Comparison of ENCODE assay signal across 37 cellular contexts in genomic region chr12:53643232-53643992, GRCh38. TPM values are rescaled to one million over a fixed set of nuclear protein-coding genes. Genes with fewer than 3 reads are reported as not detected.
DNase-seq lines count a peak whose midpoint lies in the region; ATAC-seq, FAIRE-seq and TF ChIP-seq lines count a peak whose summit lies in the region.
"Had no signal": no experiment of that assay in that cellular context is flagged by ENCODE, and none has a peak within 500 bp of the region (broad histone marks: within the 10 kb centered on the region; RNA-seq: fewer than 3 reads in every experiment).

No MANE protein-coding gene starts in this region.

- H4K20me1 ChIP-seq in K562 (replicated peaks; ENCODE audit: control insufficient read depth, insufficient read depth, low read length), result no peaks in the 10 kb centered on the region
- H4K20me1 ChIP-seq: BLaER1; BLaER1 treated with 17β-estradiol and CSF1 and Interleukin-3, amounts not matched to agents 10 nM and 100 nM had no signal

- H2AFZ ChIP-seq in K562 (ENCODE audit: low read depth, low read length), result no peak overlapping the region

- H3K4me1 Mint-ChIP-seq in effector memory CD8-positive, alpha-beta T cell (ENCODE audit: low read depth in 2 of 2), result peaks cover 1 to 3% of the 10 kb centered on the region in 2 donors
- H3K4me1 Mint-ChIP-seq: B cell; CD4-positive, alpha-beta memory T cell; CD4-positive, CD25-positive, alpha-beta regulatory T cell; CD8-positive, alpha-beta memory T cell had no signal

- H3K36me3 ChIP-seq in HEK293 (ENCODE audit: control insufficient read depth in 2 of 2, insufficient read depth in 1 of 2, low read length in 2 of 2), result no peaks in the 10 kb centered on the region
- no peaks in the 10 kb centered on the region for H3K36me3 ChIP-seq in K562 (ENCODE audit: control insufficient read depth, insufficient read depth, low read length)
- H3K36me3 ChIP-seq: BE2C; BLaER1; BLaER1 treated with 17β-estradiol and CSF1 and Interleukin-3, amounts not matched to agents 10 nM and 100 nM had no signal

- no peak overlapping the region for H3K4me2 ChIP-seq in K562 (ENCODE audit: insufficient read depth, low read length)
- H3K4me2 ChIP-seq: A549; BLaER1; BLaER1 treated with 17β-estradiol and CSF1 and Interleukin-3, amounts not matched to agents 10 nM and 100 nM had no signal

- H3K9me1 ChIP-seq in K562 (ENCODE audit: control insufficient read depth, insufficient read depth, low read length), result no peaks in the 10 kb centered on the region

- FAIRE-seq in K562 (lab: Jason Lieb, UNC), result no peak
- FAIRE-seq: A204.1, A549, D721Med had no signal

- DNase-seq in activated CD8-positive, alpha-beta memory T cell treated with anti-CD3 and anti-CD28 coated beads for 24 hours, result peak; percentile 5
- DNase-seq in activated CD8-positive, alpha-beta memory T cell treated with anti-CD3 and anti-CD28 coated beads, Interleukin-2, amount 50 U/mL, for 48 hours, result no peak
- DNase-seq in left ventricle myocardium superior (no peak), Right ventricle myocardium superior (no peak), K562 (ENCODE audit: extremely low read depth in 1 of 4, low spot score in 3 of 4) (no peak), amygdala (lab: John Stamatoyannopoulos, UW) (no peak)
- no peak for DNase-seq in effector memory CD8-positive, alpha-beta T cell
- DNase-seq: 8988T; ACHN; AML-193; BE2C; C1 segment of cervical spinal cord; Caco-2; Calu3; CD4-positive, alpha-beta memory T cell; CD4-positive, alpha-beta T cell; CD4-positive, CD25-positive, alpha-beta regulatory T cell; CD8-positive, alpha-beta memory T cell; CD8-positive, alpha-beta T cell; COR-L47; DMS 273 treated with DMSO at 0.1 percent for 48 hours; DMS153; DMS53; DMS79; DMS79 treated with DMSO at 0.1 percent for 48 hours; DND-41; EL had no signal

- no peaks in the 10 kb centered on the region for H3K79me2 ChIP-seq in K562 (ENCODE audit: control insufficient read depth, insufficient read depth, low read length)

- H3K27ac ChIP-seq in HEK293 (ENCODE audit: extremely low read depth, low read depth, low read length) (no peak overlapping the region), K562 (ENCODE audit: extremely low read depth, low read depth, low read length) (no peak overlapping the region)
- H3K27ac ChIP-seq: 22Rv1; A549; BLaER1; BLaER1 treated with 17β-estradiol and CSF1 and Interleukin-3, amounts not matched to agents 10 nM and 100 nM; C4-2B had no signal

- H3K27me3 ChIP-seq in K562 (ENCODE audit: control insufficient read depth in 2 of 2, insufficient read depth in 2 of 2, low read length in 2 of 2), result no peaks in the 10 kb centered on the region
- H3K27me3 ChIP-seq: BE2C; BLaER1; BLaER1 treated with 17β-estradiol and CSF1 and Interleukin-3, amounts not matched to agents 10 nM and 100 nM had no signal

- in situ Hi-C loops in K562 (cut with MboI), result no loop called here

- CTCF ChIA-PET in HEK293 (lab: Yijun Ruan, JAX), result interaction anchor here (0.6 kb wide), 1 partner anchor 88 kb away, joined by 4 read pairs; no protein-coding TSS in a partner anchor
- CTCF ChIA-PET in K562 (lab: Yijun Ruan, JAX; ENCODE audit: low intra/inter-chr PET ratio), result no interaction called here

- H3K4me1 ChIP-seq in HEK293 (ENCODE audit: control insufficient read depth, insufficient read depth, low read length) (no peaks in the 10 kb centered on the region), K562 (replicated peaks in 1 of 2; ENCODE audit: control insufficient read depth in 2 of 2, insufficient read depth in 2 of 2, low read length in 2 of 2) (no peaks in the 10 kb centered on the region; a peak in 3 of 5 replicates)
- H3K4me1 ChIP-seq: A549; BE2C; BLaER1; BLaER1 treated with 17β-estradiol and CSF1 and Interleukin-3, amounts not matched to agents 10 nM and 100 nM; Caco-2 had no signal

- ATAC-seq in left ventricle myocardium superior, result peak; percentile 57
- ATAC-seq in Right ventricle myocardium superior (ENCODE audit: poor library complexity), result no peak
- peak; percentile 61 for ATAC-seq in K562
- no peak for ATAC-seq in effector memory CD8-positive, alpha-beta T cell (replicated peaks)
- ATAC-seq: A549; CD8-positive, alpha-beta T cell had no signal

- H3K27ac Mint-ChIP-seq in effector memory CD8-positive, alpha-beta T cell, result no peak overlapping the region
- H3K27ac Mint-ChIP-seq: B cell; CD4-positive, alpha-beta memory T cell; CD4-positive, alpha-beta T cell; CD4-positive, CD25-positive, alpha-beta regulatory T cell; CD8-positive, alpha-beta memory T cell; CD8-positive, alpha-beta T cell had no signal

- H3K9me3 ChIP-seq in HEK293 (ENCODE audit: control insufficient read depth, insufficient read depth, low read depth, low read length) (no peaks in the 10 kb centered on the region), K562 (replicated peaks; ENCODE audit: control insufficient read depth, insufficient read depth, low read depth, low read length) (no peaks in the 10 kb centered on the region)
- H3K9me3 ChIP-seq: A549, BE2C, BLaER1, Caco-2 had no signal

- no peak for TF ChIP-seq EP300 in K562 (IDR thresholded peaks at IDR 0.05; ENCODE audit: low read length)

- POLR2A ChIA-PET in HEK293 (lab: Yijun Ruan, JAX), result interaction anchor here (1.2 kb wide), 1 partner anchor 20 kb away, joined by 3 read pairs; no protein-coding TSS in a partner anchor
- POLR2A ChIA-PET in K562 (lab: Yijun Ruan, JAX), result interaction anchor here (1.3 kb wide), 1 partner anchor 15 kb away, joined by 3 read pairs; no protein-coding TSS in a partner anchor

- H3K4me3 Mint-ChIP-seq in effector memory CD8-positive, alpha-beta T cell, result no peak overlapping the region
- H3K4me3 Mint-ChIP-seq: B cell; CD14-positive monocyte; CD4-positive, alpha-beta memory T cell; CD4-positive, alpha-beta T cell; CD4-positive, CD25-positive, alpha-beta regulatory T cell; CD8-positive, alpha-beta T cell had no signal

- TF ChIP-seq CTCF in HEK293 (tag by site-specific recombination; IDR thresholded peaks at IDR 0.05) (no peak), K562 (IDR thresholded peaks at IDR 0.05 in 2 of 3, conservative IDR thresholded peaks at IDR 0.05 in 1 of 3; ENCODE audit: insufficient read depth in 2 of 3, low read depth in 1 of 3, low read length in 3 of 3) (no peak)

- intact Hi-C loops in left ventricle myocardium superior (cut with micrococcal nuclease) (no loop called here), Right ventricle myocardium superior (cut with DNase I) (no loop called here), K562 (cut with micrococcal nuclease) (no loop called here)

- TF ChIP-seq RAD21 in K562 (CRISPR knock-in tag; conservative IDR thresholded peaks at IDR 0.05 in 1 of 2, IDR thresholded peaks at IDR 0.05 in 1 of 2), result no peak

- BruUV-seq in K562 (replicated peaks; lab: Mats Ljungman, UMichigan), result no TSS peak

- no peak overlapping the region; a peak in 1 of 4 replicates for H3K9ac ChIP-seq in K562 (ENCODE audit: insufficient read depth in 1 of 2, low read depth in 2 of 2, low read length in 2 of 2)
- H3K9ac ChIP-seq: BLaER1; BLaER1 treated with 17β-estradiol and CSF1 and Interleukin-3, amounts not matched to agents 10 nM and 100 nM had no signal

- H3K4me3 ChIP-seq in HEK293 (ENCODE audit: low read depth, low read length) (no peak overlapping the region), K562 (no peak overlapping the region)
- H3K4me3 ChIP-seq: A549; BLaER1; BLaER1 treated with 17β-estradiol and CSF1 and Interleukin-3, amounts not matched to agents 10 nM and 100 nM had no signal

- TF ChIP-seq POLR2A in K562 (conservative IDR thresholded peaks at IDR 0.05), result no peak

- no peaks in the 10 kb centered on the region for H3K36me3 Mint-ChIP-seq in effector memory CD8-positive, alpha-beta T cell (ENCODE audit: insufficient read depth)
- H3K36me3 Mint-ChIP-seq: CD14-positive monocyte; CD4-positive, alpha-beta memory T cell; CD8-positive, alpha-beta T cell had no signal

- peaks cover 0 to 11% of the 10 kb centered on the region in 2 donors for H3K27me3 Mint-ChIP-seq in effector memory CD8-positive, alpha-beta T cell
- H3K27me3 Mint-ChIP-seq: B cell; CD4-positive, alpha-beta memory T cell; CD4-positive, alpha-beta T cell had no signal

- WGBS in K562 (ENCODE audit: insufficient coverage, low coverage, missing lambda C conversion rate), result 37% methylated on average over 6 of the region's 6 CpGs

- no peaks in the 10 kb centered on the region for H3K9me3 Mint-ChIP-seq in effector memory CD8-positive, alpha-beta T cell
- H3K9me3 Mint-ChIP-seq: CD4-positive, alpha-beta T cell; CD8-positive, alpha-beta T cell had no signal

RNA-seq across cellular contexts. Expression of gene ATF7, which starts 17.2 kb away (rescaled TPM):
- total RNA-seq in left ventricle myocardium superior (37.7 TPM), Right ventricle myocardium superior (29.1 TPM), K562 (2014; rRNA removed) (8.5 and 10.6 TPM in 2 replicates), K562 (2014; rRNA removed; fragmentation: Illumina TruSeq; extraction: Trizol) (16.7 and 17.8 TPM in 2 replicates), K562 (2015; rRNA removed; fragmentation: Illumina TruSeq; extraction: Trizol) (12.3 and 13.8 TPM in 2 replicates), K562 (2021) (20.7 and 23.8 TPM in 2 replicates)
- total RNA-seq in K562 (2011; cell fraction: chromatin; rRNA removed; ENCODE audit: low replicate concordance), result 37.6 and 52.5 TPM in 2 replicates
- 22.0 and 24.5 TPM in 2 replicates for total RNA-seq in K562 (2011; cell fraction: nucleolus; rRNA removed)
- total RNA-seq in K562 (2011; cell fraction: nucleoplasm; rRNA removed), result 48.6 and 75.5 TPM in 2 replicates
- polyA plus RNA-seq in K562 (2011; rRNA removed) (20.9 and 23.0 TPM in 2 replicates), K562 (2014; fragmentation: Illumina TruSeq; extraction: Trizol) (20.8 and 22.0 TPM in 2 replicates), K562 (2014; fragmentation: Nextera tagmentation; extraction: Ambion mirVana) (10 to 100 TPM; 28.9 to 30.4 TPM), K562 (2014; rRNA removed) (18.4 and 23.5 TPM in 2 replicates)
- 13.1 and 21.3 TPM in 2 replicates for polyA plus RNA-seq in K562 (2011; cell fraction: cytosol; rRNA removed)
- polyA plus RNA-seq in K562 (2011; cell fraction: nucleus; rRNA removed), result 24.3 and 25.6 TPM in 2 replicates
- 11.9 and 18.6 TPM in 2 replicates for polyA plus RNA-seq in K562 (2012)
- 20.8 and 32.8 TPM in 2 replicates for polyA minus RNA-seq in K562 (2011; rRNA and poly(A)+ RNA removed)
- 12.7 and 28.9 TPM in 2 replicates for polyA minus RNA-seq in K562 (2011; cell fraction: cytosol; rRNA and poly(A)+ RNA removed)
- polyA minus RNA-seq in K562 (2011; cell fraction: nucleus; rRNA and poly(A)+ RNA removed), result 9.7 and 15.9 TPM in 2 replicates

RNA-seq across cellular contexts. Expression of gene ATP5MC2, which starts 32.5 kb away (rescaled TPM):
- total RNA-seq in left ventricle myocardium superior, result 623 TPM
- total RNA-seq in Right ventricle myocardium superior, result 569 TPM
- 68.0 and 106 TPM in 2 replicates for total RNA-seq in K562 (2011; cell fraction: chromatin; rRNA removed; ENCODE audit: low replicate concordance)
- 128 and 131 TPM in 2 replicates for total RNA-seq in K562 (2011; cell fraction: nucleolus; rRNA removed)
- total RNA-seq in K562 (2011; cell fraction: nucleoplasm; rRNA removed), result 147 and 211 TPM in 2 replicates
- total RNA-seq in K562 (2014; rRNA removed), result 314 and 449 TPM in 2 replicates
- total RNA-seq in K562 (2014; rRNA removed; fragmentation: Illumina TruSeq; extraction: Trizol), result 338 and 468 TPM in 2 replicates
- total RNA-seq in K562 (2015; rRNA removed; fragmentation: Illumina TruSeq; extraction: Trizol), result 543 and 551 TPM in 2 replicates
- 458 and 490 TPM in 2 replicates for total RNA-seq in K562 (2021)
- 372 and 445 TPM in 2 replicates for polyA plus RNA-seq in K562 (2011; rRNA removed)
- polyA plus RNA-seq in K562 (2011; cell fraction: cytosol; rRNA removed), result 857 and 961 TPM in 2 replicates
- 343 and 358 TPM in 2 replicates for polyA plus RNA-seq in K562 (2011; cell fraction: nucleus; rRNA removed)
- polyA plus RNA-seq in K562 (2012), result 869 and 1,024 TPM in 2 replicates
- polyA plus RNA-seq in K562 (2014; fragmentation: Illumina TruSeq; extraction: Trizol), result 845 and 851 TPM in 2 replicates
- 1,000 to 10,000 TPM; 1,200 to 1,208 TPM for polyA plus RNA-seq in K562 (2014; fragmentation: Nextera tagmentation; extraction: Ambion mirVana)
- polyA plus RNA-seq in K562 (2014; rRNA removed), result 377 and 575 TPM in 2 replicates
- polyA minus RNA-seq in K562 (2011; rRNA and poly(A)+ RNA removed), result 585 and 751 TPM in 2 replicates
- 326 and 340 TPM in 2 replicates for polyA minus RNA-seq in K562 (2011; cell fraction: cytosol; rRNA and poly(A)+ RNA removed)
- 72.2 and 129 TPM in 2 replicates for polyA minus RNA-seq in K562 (2011; cell fraction: nucleus; rRNA and poly(A)+ RNA removed)

Comparison
In these comparisons a context has a peak if more than half of its experiments do, and no peak if none do; other contexts are left out.
1. ATAC-seq: peak in left ventricle myocardium superior (single experiment) and K562 (single experiment); none in Right ventricle myocardium superior (single experiment) and effector memory CD8-positive, alpha-beta T cell (single experiment).